9 cellular contexts compared by ENCODE assay signal in genomic region chrX:24149346-24150050, GRCh38. TPM values are rescaled to one million over a fixed set of nuclear protein-coding genes. Genes with fewer than 3 reads are reported as not detected.
DNase-seq lines count a peak whose midpoint lies in the region; ATAC-seq, FAIRE-seq and TF ChIP-seq lines count a peak whose summit lies in the region.
"Had no signal": no experiment of that assay in that cellular context is flagged by ENCODE, and none has a peak within 500 bp of the region (broad histone marks: within the 10 kb centered on the region; RNA-seq: fewer than 3 reads in every experiment).

TSS of gene ZFX (plus strand) at chrX:24149729. CDS start at chrX:24172743, 23,014 bp downstream.

- no peak for TF ChIP-seq EP300 in sigmoid colon (IDR thresholded peaks at IDR 0.05)

- peak within 1 kb of the TSS; percentile 41 for H2AFZ ChIP-seq in astrocyte (ENCODE audit: low read depth, low read length)

- peak within 1 kb of the TSS; percentile 87 to 95 (median 91) for H3K4me3 Mint-ChIP-seq in CD8-positive, alpha-beta memory T cell
- peak within 1 kb of the TSS; percentile 93 for H3K4me3 Mint-ChIP-seq in astrocyte (ENCODE audit: unreplicated experiment)

- WGBS in sigmoid colon, 2 donors: 0 to 1% methylated on average over 105 of the region's 105 CpGs

- TF ChIP-seq CTCF in astrocyte (IDR thresholded peaks at IDR 0.05; ENCODE audit: insufficient read depth, low read depth, low read length): no peak
- TF ChIP-seq CTCF in sigmoid colon (IDR thresholded peaks at IDR 0.05): no peak

- ATAC-seq in GM19452 (IDR thresholded peaks at IDR 0.05; ENCODE audit: unreplicated experiment): peak; percentile 44
- peak; percentile 18 for ATAC-seq in HG03558 (IDR thresholded peaks at IDR 0.05; ENCODE audit: extremely low read depth, unreplicated experiment)

- H3K9me3 ChIP-seq in CD8-positive, alpha-beta memory T cell (ENCODE audit: low read length): no peaks in the 10 kb centered on the region
- H3K9me3 ChIP-seq in astrocyte (ENCODE audit: insufficient read depth, low read depth, low read length) (no peaks in the 10 kb centered on the region), sigmoid colon (no peaks in the 10 kb centered on the region)

- H3K4me1 ChIP-seq in CD8-positive, alpha-beta memory T cell (ENCODE audit: insufficient read depth, low read length): peaks cover 46% of the 10 kb centered on the region
- H3K4me1 ChIP-seq in astrocyte (ENCODE audit: insufficient read depth, low read length) (peaks cover 32% of the 10 kb centered on the region), sigmoid colon (peaks cover 0 to 73% (median 44%) of the 10 kb centered on the region in 4 donors)

- peak within 1 kb of the TSS; percentile 93 for H3K4me2 ChIP-seq in astrocyte (ENCODE audit: low read length)

- H3K36me3 ChIP-seq in CD8-positive, alpha-beta memory T cell (ENCODE audit: insufficient read depth, low read length): no peaks in the 10 kb centered on the region
- H3K36me3 ChIP-seq in astrocyte (ENCODE audit: insufficient read depth, low read length) (peaks cover 5% of the 10 kb centered on the region), sigmoid colon (no peaks in the 10 kb centered on the region)

- H3K27ac ChIP-seq in CD8-positive, alpha-beta memory T cell (ENCODE audit: low read depth, low read length): peak within 1 kb of the TSS; percentile 84
- peak within 1 kb of the TSS; percentile 87 for H3K27ac ChIP-seq in astrocyte (ENCODE audit: low read depth, low read length)
- H3K27ac ChIP-seq in sigmoid colon: peak within 1 kb of the TSS; percentile 95 to 98 (median 96)

- FAIRE-seq in astrocyte (lab: Jason Lieb, UNC): no peak
- FAIRE-seq: islet of Langerhans had no signal

- H3K9me3 Mint-ChIP-seq in CD8-positive, alpha-beta memory T cell: no peaks in the 10 kb centered on the region
- no peaks in the 10 kb centered on the region for H3K9me3 Mint-ChIP-seq in astrocyte (ENCODE audit: unreplicated experiment)

- CTCF ChIA-PET in CD8-positive, alpha-beta memory T cell (lab: Charles Lee): no interaction called here

- H3K79me2 ChIP-seq in astrocyte (ENCODE audit: insufficient read depth, low read length): peaks cover 43% of the 10 kb centered on the region

- no peaks in the 10 kb centered on the region for H3K27me3 Mint-ChIP-seq in CD8-positive, alpha-beta memory T cell
- no peaks in the 10 kb centered on the region for H3K27me3 Mint-ChIP-seq in astrocyte (ENCODE audit: low read depth, unreplicated experiment)

- peak; percentile 43 to 82 (median 81) for DNase-seq in CD8-positive, alpha-beta memory T cell
- DNase-seq in T-helper 2 cell (peak; percentile 33 to 79 (median 55)), astrocyte (ENCODE audit: low read depth) (peak; percentile 53), hypothalamus (lab: John Stamatoyannopoulos, UW) (peak in 47 of 51 donors; percentile 1 to 83 (median 45)), sigmoid colon (peak; percentile 90), foreskin melanocyte (no peak)

- POLR2A ChIA-PET in CD8-positive, alpha-beta memory T cell (lab: Charles Lee): interaction anchor here (0.8 to 1.1 kb wide), 2 partner anchors 17 to 95 kb away, joined by 4 to 10 read pairs; partner anchors contain the start of gene EIF2S3

- intact Hi-C loops in sigmoid colon (cut with DNase I): loop anchor here (1.0 to 2.0 kb wide), 2 partner anchors 69 to 95 kb away; partner anchors contain the start of gene EIF2S3

- H3K36me3 Mint-ChIP-seq in CD8-positive, alpha-beta memory T cell: peaks cover 0 to 19% (median 5%) of the 10 kb centered on the region in 3 donors
- H3K36me3 Mint-ChIP-seq in astrocyte (ENCODE audit: low read depth, unreplicated experiment): no peaks in the 10 kb centered on the region

- H3K9ac ChIP-seq in astrocyte (ENCODE audit: low read length): peak within 1 kb of the TSS; percentile 94

- H4K20me1 ChIP-seq in astrocyte (ENCODE audit: insufficient read depth, low read length): peaks cover 39% of the 10 kb centered on the region

- peak within 1 kb of the TSS; percentile 88 to 100 (median 98) for H3K27ac Mint-ChIP-seq in CD8-positive, alpha-beta memory T cell
- H3K27ac Mint-ChIP-seq in astrocyte (ENCODE audit: unreplicated experiment): peak within 1 kb of the TSS; percentile 95

- H3K27me3 ChIP-seq in CD8-positive, alpha-beta memory T cell (ENCODE audit: insufficient read depth, low read length, poor library complexity, severe bottlenecking): no peaks in the 10 kb centered on the region
- H3K27me3 ChIP-seq in astrocyte (ENCODE audit: insufficient read depth, low read length) (no peaks in the 10 kb centered on the region), sigmoid colon (no peaks in the 10 kb centered on the region)

- peaks cover 64 to 77% (median 69%) of the 10 kb centered on the region in 3 donors for H3K4me1 Mint-ChIP-seq in CD8-positive, alpha-beta memory T cell
- peaks cover 20% of the 10 kb centered on the region for H3K4me1 Mint-ChIP-seq in astrocyte (ENCODE audit: low read depth, unreplicated experiment)

- peak within 1 kb of the TSS; percentile 77 for H3K4me3 ChIP-seq in CD8-positive, alpha-beta memory T cell (ENCODE audit: low read length)
- H3K4me3 ChIP-seq in astrocyte (ENCODE audit: insufficient read depth, low read depth, low read length) (peak within 1 kb of the TSS; percentile 82), sigmoid colon (peak within 1 kb of the TSS; percentile 63 to 86 (median 73))

- no peak for TF ChIP-seq POLR2A in sigmoid colon (IDR thresholded peaks at IDR 0.05)

RNA-seq across cellular contexts. Expression of gene ZFX, which starts in this region (rescaled TPM):
- 10 to 100 TPM; 35.5 to 36.6 TPM for total RNA-seq in CD8-positive, alpha-beta memory T cell
- 36.7 TPM for polyA plus RNA-seq in CD8-positive, alpha-beta memory T cell
- total RNA-seq in astrocyte (35.7 and 40.9 TPM in 2 replicates), sigmoid colon (10 to 100 TPM; 56.7 to 81.6 (median 62.0) TPM)
- 1 to 10 TPM; 4.4 to 7.8 (median 6.9) TPM for polyA plus RNA-seq in sigmoid colon
